21 cellular contexts compared by ENCODE assay signal in genomic region chr7:68470836-68471235, GRCh38.
DNase-seq lines count a peak whose midpoint lies in the region; ATAC-seq and TF ChIP-seq lines count a peak whose summit lies in the region.
"Had no signal": no experiment of that assay in that cellular context is flagged by ENCODE, and none has a peak within 500 bp of the region (broad histone marks: within the 10 kb centered on the region; RNA-seq: fewer than 3 reads in every experiment).

No MANE protein-coding gene starts in this region.

- no peak overlapping the region for H3K4me3 ChIP-seq in A673 (ENCODE audit: low read depth, low read length, poor library complexity, severe bottlenecking)
- H3K4me3 ChIP-seq: GM23338 had no signal

- peak; percentile 11 for DNase-seq in DMS53 (lab: John Stamatoyannopoulos, UW)
- no peak for DNase-seq in DMS53 treated with DMSO at 0.1 percent for 48 hours (lab: John Stamatoyannopoulos, UW; ENCODE audit: unreplicated experiment)
- peak; percentile 68 for DNase-seq in NCI-H1092 (lab: John Stamatoyannopoulos, UW)
- peak; percentile 60 for DNase-seq in NCI-H2171 treated with DMSO at 0.1 percent for 48 hours (lab: John Stamatoyannopoulos, UW)
- peak; percentile 63 for DNase-seq in kidney tubule cell (ENCODE audit: low spot score)
- DNase-seq in A673 (ENCODE audit: low spot score): no peak
- no peak for DNase-seq in cerebellar cortex (ENCODE audit: low spot score)
- DNase-seq: 8988T; activated CD4-positive, alpha-beta T cell treated with anti-CD3 and anti-CD28 coated beads for 48 hours; activated gamma-delta T cell; activated T-cell treated with anti-CD3 and anti-CD28 coated beads, Interleukin-2, amount 50 U/mL, for 1 hour; AML-193; CD8-positive, alpha-beta T cell; cerebellar nuclear complex; naive thymus-derived CD8-positive, alpha-beta T cell; NCI-H1930; stimulated activated naive CD8-positive, alpha-beta T cell treated with anti-CD3 and anti-CD28 coated beads, Interleukin-15, Interleukin-2, amounts not matched to agents 100 U/mL and 50 U/mL, for 24 hours; T1000; WERI-Rb-1 had no signal

- H3K27ac ChIP-seq in A673 (ENCODE audit: low read depth, low read length, poor library complexity, severe bottlenecking): no peak overlapping the region
- H3K27ac ChIP-seq: WERI-Rb-1 had no signal

- no peaks in the 10 kb centered on the region for H3K36me3 ChIP-seq in A673 (ENCODE audit: insufficient read depth, low read length, poor library complexity, severe bottlenecking)
- H3K36me3 ChIP-seq: WERI-Rb-1 had no signal

- no TSS peak for BruUV-seq in A673 (replicated peaks; lab: Mats Ljungman, UMichigan)

- H3K4me1 ChIP-seq in A673 (ENCODE audit: insufficient read depth, low read length, poor library complexity, severe bottlenecking): no peaks in the 10 kb centered on the region

- TF ChIP-seq CTCF in A673 (conservative IDR thresholded peaks at IDR 0.05; ENCODE audit: low read depth, low read length): no peak

- POLR2A ChIA-PET in A673 (lab: Charles Lee; ENCODE audit: low non-redundant PET): no interaction called here

- no peak for ATAC-seq in esophagus mucosa
- ATAC-seq: CD8-positive, alpha-beta T cell; GM23338; naive thymus-derived CD8-positive, alpha-beta T cell; stimulated activated naive CD8-positive, alpha-beta T cell treated with anti-CD3 and anti-CD28 coated beads, Interleukin-15, Interleukin-2, amounts not matched to agents 100 U/mL and 50 U/mL, for 24 hours had no signal

- intact Hi-C loops in A673 (cut with micrococcal nuclease; ENCODE audit: unreplicated experiment): no loop called here

- no peaks in the 10 kb centered on the region for H3K27me3 ChIP-seq in A673 (replicated peaks; ENCODE audit: insufficient read depth, low read depth, low read length, poor library complexity)

- CTCF ChIA-PET in A673 (lab: Charles Lee): interaction anchor here (0.6 kb wide), 1 partner anchor 935 kb away, joined by 4 read pairs; no protein-coding TSS in a partner anchor

- H3K9me3 ChIP-seq in A673 (ENCODE audit: low read depth, low read length, poor library complexity, severe bottlenecking): no peaks in the 10 kb centered on the region

Comparison
In these comparisons a context has a peak if more than half of its experiments do, and no peak if none do; other contexts are left out.
1. DNase-seq: peak in DMS53 (single experiment), NCI-H1092 (single experiment), NCI-H2171 treated with DMSO at 0.1 percent for 48 hours (single experiment) and kidney tubule cell (single experiment); none in DMS53 treated with DMSO at 0.1 percent for 48 hours (single experiment), A673 (single experiment) and cerebellar cortex (single experiment).